In the genomic region with DNA sequence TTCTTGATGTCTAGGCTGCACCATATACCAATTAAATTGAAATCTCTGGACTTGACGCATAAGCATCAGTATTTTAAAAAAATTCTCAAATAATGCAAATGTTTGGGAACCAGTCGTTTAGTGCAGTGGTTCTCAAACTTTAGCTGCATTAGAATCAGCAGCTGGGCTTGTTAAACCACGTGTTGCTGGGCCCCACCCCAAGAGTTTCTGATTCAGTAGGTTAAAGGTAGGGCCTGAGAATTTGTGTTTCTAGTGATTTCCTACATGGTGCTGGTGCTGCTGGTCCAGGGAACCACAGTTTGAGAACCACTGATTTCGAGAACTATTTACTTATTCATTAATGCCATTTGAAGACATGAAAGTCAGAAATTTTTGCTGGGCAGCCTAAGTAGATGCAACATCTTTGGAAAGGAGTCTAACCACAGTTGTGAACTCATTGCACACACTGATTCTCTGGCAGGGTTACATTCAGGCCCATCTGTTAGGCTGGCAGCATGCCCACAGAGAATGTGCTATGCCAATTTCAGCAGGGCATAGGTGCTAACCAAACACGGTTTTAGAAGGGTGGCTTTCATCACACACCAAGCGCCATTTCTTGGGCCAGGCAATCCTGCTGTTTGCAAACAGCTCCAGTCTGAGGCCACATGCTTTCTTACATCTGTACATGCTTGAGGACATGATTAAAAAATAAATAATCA, we compare ENCODE assay signal across 12 cellular contexts. TPM values are rescaled to one million over a fixed set of nuclear protein-coding genes. Genes with fewer than 3 reads are reported as not detected.
A peak's percentile ranks its signal among the peaks of the same experiment; 100 is the strongest.
DNase-seq lines count a peak whose midpoint lies in the region; FAIRE-seq and TF ChIP-seq lines count a peak whose summit lies in the region.
"Had no signal": no experiment of that assay in that cellular context is flagged by ENCODE, and none has a peak within 500 bp of the region (broad histone marks: within the 10 kb centered on the region; RNA-seq: fewer than 3 reads in every experiment).

No MANE protein-coding gene starts in this region.

- no peaks in the 10 kb centered on the region for H3K27me3 Mint-ChIP-seq in endothelial cell (ENCODE audit: unreplicated experiment)

- H3K4me3 Mint-ChIP-seq in endothelial cell (ENCODE audit: unreplicated experiment): no peak overlapping the region
- H3K4me3 Mint-ChIP-seq: activated naive CD8-positive, alpha-beta T cell had no signal

- H3K9me3 ChIP-seq in hepatocyte (ENCODE audit: low read depth): no peaks in the 10 kb centered on the region

- no peaks in the 10 kb centered on the region for H3K9me2 ChIP-seq in hepatocyte (replicated peaks; ENCODE audit: insufficient read depth)

- H3K4me2 ChIP-seq in hepatocyte: no peak overlapping the region

- H4K20me1 ChIP-seq in hepatocyte (ENCODE audit: insufficient read depth, poor library complexity, severe bottlenecking): no peaks in the 10 kb centered on the region

- H3K27ac Mint-ChIP-seq in endothelial cell (ENCODE audit: unreplicated experiment): no peak overlapping the region
- H3K27ac Mint-ChIP-seq: activated naive CD8-positive, alpha-beta T cell had no signal

- no peaks in the 10 kb centered on the region for H3K36me3 ChIP-seq in hepatocyte (replicated peaks; ENCODE audit: insufficient read depth, low read depth)

- no peaks in the 10 kb centered on the region for H3K79me2 ChIP-seq in hepatocyte

- TF ChIP-seq CTCF in endothelial cell (IDR thresholded peaks at IDR 0.05; ENCODE audit: unreplicated experiment) (no peak), hepatocyte (IDR thresholded peaks at IDR 0.05; ENCODE audit: poor library complexity) (no peak)

- no peak overlapping the region for H3K4me3 ChIP-seq in hepatocyte

- H3K4me1 Mint-ChIP-seq in endothelial cell (ENCODE audit: unreplicated experiment): no peaks in the 10 kb centered on the region

- DNase-seq in HTR-8/SVneo (ENCODE audit: insufficient read length, low spot score) (no peak), NCI-H2196 treated with DMSO at 0.1 percent for 48 hours (lab: John Stamatoyannopoulos, UW; ENCODE audit: unreplicated experiment) (peak; percentile 45), fibroblast of gingiva (ENCODE audit: low read depth) (peak; percentile 40), posterior cingulate gyrus (peak in 9 of 10 donors; percentile 9 to 86 (median 47)), endothelial cell (ENCODE audit: low spot score) (no peak), kidney glomerular epithelial cell (lab: John Stamatoyannopoulos, UW) (no peak), hepatocyte (ENCODE audit: low spot score) (no peak), frontal cortex (ENCODE audit: low spot score in 2 of 2) (no peak)
- DNase-seq: KG1 had no signal

- no peaks in the 10 kb centered on the region for H3K36me3 Mint-ChIP-seq in endothelial cell (ENCODE audit: low read depth, unreplicated experiment)
- H3K36me3 Mint-ChIP-seq: activated naive CD8-positive, alpha-beta T cell had no signal

- intact Hi-C loops in posterior cingulate gyrus (cut with DNase I): no loop called here

- H3K9me3 Mint-ChIP-seq in endothelial cell (ENCODE audit: unreplicated experiment): no peaks in the 10 kb centered on the region

- no peaks in the 10 kb centered on the region for H3K4me1 ChIP-seq in hepatocyte (ENCODE audit: insufficient read depth)

- FAIRE-seq in HTR-8/SVneo (lab: Jason Lieb, UNC) (peak; percentile 16), frontal cortex (lab: Jason Lieb, UNC) (no peak)
- FAIRE-seq: colon had no signal

- H3K27ac ChIP-seq in hepatocyte: no peak overlapping the region
- H3K27ac ChIP-seq: C4-2B had no signal

- no peak overlapping the region for H2AFZ ChIP-seq in hepatocyte

- WGBS in hepatocyte (ENCODE audit: low lambda C conversion rate, missing lambda C conversion rate): 83% methylated on average over 6 of the region's 6 CpGs

- no peaks in the 10 kb centered on the region for H3K27me3 ChIP-seq in hepatocyte

RNA-seq across cellular contexts. Expression of a gene that starts 26.4 kb away (rescaled TPM):
- total RNA-seq in endothelial cell (ENCODE audit: unreplicated experiment) (207 TPM), hepatocyte (281 and 286 TPM in 2 replicates), frontal cortex (64.4 TPM)
- polyA plus RNA-seq in hepatocyte: 529 and 563 TPM in 2 replicates

RNA-seq across cellular contexts. Expression of a gene that starts 39.9 kb away (rescaled TPM):
- total RNA-seq in endothelial cell (ENCODE audit: unreplicated experiment) (63.3 TPM), hepatocyte (52.1 and 53.5 TPM in 2 replicates), frontal cortex (141 TPM)
- 23.0 and 24.0 TPM in 2 replicates for polyA plus RNA-seq in hepatocyte

Comparison
In these comparisons a context has a peak if more than half of its experiments do, and no peak if none do; other contexts are left out.
1. DNase-seq: peak in NCI-H2196 treated with DMSO at 0.1 percent for 48 hours (single experiment), fibroblast of gingiva (single experiment) and posterior cingulate gyrus (9 of 10); none in HTR-8/SVneo (single experiment), endothelial cell (single experiment), kidney glomerular epithelial cell (single experiment), hepatocyte (single experiment) and frontal cortex (0 of 2).